32 cellular contexts compared by ENCODE assay signal in the genomic region with DNA sequence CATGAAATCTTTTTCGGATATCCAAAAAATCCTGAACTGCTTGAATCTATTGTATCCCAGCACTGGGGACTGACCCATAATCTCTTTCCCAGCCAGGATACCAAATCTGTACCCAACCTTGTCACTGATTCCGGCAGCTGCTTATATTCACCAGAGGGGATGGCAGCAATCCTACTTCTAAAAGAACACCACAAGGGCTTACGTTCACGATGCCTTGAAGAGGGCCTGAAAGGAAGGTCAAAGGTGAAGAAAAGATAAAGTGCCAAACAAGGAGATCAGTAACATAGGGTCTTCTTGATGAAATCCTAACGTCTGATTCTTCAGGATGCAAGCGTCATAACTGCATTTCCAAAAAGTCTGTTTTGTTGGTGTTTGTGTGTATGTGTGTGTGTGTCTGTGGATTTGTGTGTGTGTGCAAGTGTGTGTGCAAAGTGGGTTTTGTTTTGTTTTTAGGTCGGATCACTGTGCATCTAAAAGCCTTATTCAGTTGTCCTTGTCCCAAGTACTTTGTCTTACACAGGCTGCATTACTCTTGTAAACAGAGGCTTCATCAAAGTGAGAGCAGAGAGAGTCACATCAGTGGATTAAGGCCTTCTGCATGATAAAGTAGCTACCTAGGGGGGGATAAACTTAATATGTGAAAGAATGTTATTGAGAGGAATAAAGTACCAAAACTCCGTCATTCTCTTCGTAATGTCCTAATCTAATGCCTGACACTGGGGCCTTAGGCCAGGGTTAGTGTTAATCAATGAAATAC.
"Had no signal": no experiment of that assay in that cellular context is flagged by ENCODE, and none has a peak within 500 bp of the region (broad histone marks: within the 10 kb centered on the region; RNA-seq: fewer than 3 reads in every experiment).

No MANE protein-coding gene starts in this region.

- H3K9me2 ChIP-seq: SK-N-SH had no signal

- H3K4me3 ChIP-seq: adrenal gland, body of pancreas, breast epithelium, SJSA1 had no signal

- H3K4me2 ChIP-seq: SK-N-SH had no signal

- H3K9me3 Mint-ChIP-seq: activated CD4-positive, alpha-beta T cell treated with anti-CD3 and anti-CD28 coated beads, Interleukin-2, amount 10 ng/mL, durations not matched to agents 7 days and 5 days; activated naive CD4-positive, alpha-beta T cell treated with anti-CD3 and anti-CD28 coated beads for 36 hours; activated naive CD4-positive, alpha-beta T cell treated with anti-CD3 and anti-CD28 coated beads, Interleukin-2, amount 50 U/mL, for 72 hours; activated T-cell treated with anti-CD3 and anti-CD28 coated beads, Interleukin-2, amount 50 U/mL, for 4 hours; activated T-helper 1 cell treated with anti-CD3 and anti-CD28 coated beads, Interleukin-12 subunit alpha, Interleukin-12 subunit beta, Interleukin-2, Interleukin-4 antibody, amounts not matched to agents 30 ng/mL and 10 ng/mL and 1 ng/mL, durations not matched to agents 14 hours and 24 hours and 36 hours; T-helper 1 cell treated with Interleukin-12 subunit alpha and Interleukin-12 subunit beta and Interleukin-4 antibody, amounts not matched to agents 30 μg/mL and 1 μg/mL, for 36 hours; T-helper 2 cell treated with Interferon-gamma antibody and Interleukin-4, amounts not matched to agents 5 μg/mL and 100 μg/mL, for 36 hours had no signal

- H3K27ac ChIP-seq: adrenal gland, body of pancreas, breast epithelium, SJSA1 had no signal

- ATAC-seq: activated CD4-positive, alpha-beta T cell treated with anti-CD3 and anti-CD28 coated beads for 36 hours; activated CD4-positive, CD25-positive, alpha-beta regulatory T cell treated with anti-CD3 and anti-CD28 coated beads, Interleukin-2, amount 50 U/mL, for 24 hours; activated CD8-positive, alpha-beta T cell treated with anti-CD3 and anti-CD28 coated beads, Interleukin-2, amount 10 ng/mL, durations not matched to agents 7 days and 5 days; activated naive CD4-positive, alpha-beta T cell treated with anti-CD3 and anti-CD28 coated beads, Interleukin-2, amount 50 U/mL, for 72 hours; activated T-cell treated with anti-CD3 and anti-CD28 coated beads, Interleukin-2, amount 50 U/mL, for 4 hours; body of pancreas; Panc1 had no signal

- H3K4me1 Mint-ChIP-seq: activated CD4-positive, alpha-beta T cell treated with anti-CD3 and anti-CD28 coated beads for 36 hours; activated CD4-positive, alpha-beta T cell treated with anti-CD3 and anti-CD28 coated beads, Interleukin-2, amount 10 ng/mL, durations not matched to agents 7 days and 5 days had no signal

- H3K27me3 ChIP-seq: adrenal gland, body of pancreas, breast epithelium, SJSA1 had no signal

- H3K27ac Mint-ChIP-seq: activated CD4-positive, alpha-beta T cell treated with anti-CD3 and anti-CD28 coated beads for 36 hours; activated CD4-positive, alpha-beta T cell treated with anti-CD3 and anti-CD28 coated beads, Interleukin-2, amount 10 ng/mL, durations not matched to agents 7 days and 5 days; activated CD8-positive, alpha-beta T cell treated with anti-CD3 and anti-CD28 coated beads, Interleukin-2, amount 10 ng/mL, durations not matched to agents 7 days and 5 days; activated naive CD4-positive, alpha-beta T cell treated with anti-CD3 and anti-CD28 coated beads for 36 hours; activated naive CD4-positive, alpha-beta T cell treated with anti-CD3 and anti-CD28 coated beads, Interleukin-2, amount 50 U/mL, for 72 hours; activated T-helper 1 cell treated with anti-CD3 and anti-CD28 coated beads, Interleukin-12 subunit alpha, Interleukin-12 subunit beta, Interleukin-2, Interleukin-4 antibody, amounts not matched to agents 30 ng/mL and 10 ng/mL and 1 ng/mL, durations not matched to agents 14 hours and 24 hours and 36 hours; T-helper 1 cell treated with Interleukin-12 subunit alpha and Interleukin-12 subunit beta and Interleukin-4 antibody, amounts not matched to agents 30 μg/mL and 1 μg/mL, for 36 hours; T-helper 2 cell treated with Interferon-gamma antibody and Interleukin-4, amounts not matched to agents 5 μg/mL and 100 μg/mL, for 36 hours had no signal

- DNase-seq: activated CD4-positive, alpha-beta T cell treated with anti-CD3 and anti-CD28 coated beads for 36 hours; activated CD4-positive, alpha-beta T cell treated with anti-CD3 and anti-CD28 coated beads, Interleukin-2, amount 10 ng/mL, durations not matched to agents 7 days and 5 days; activated CD4-positive, alpha-beta T cell treated with anti-CD3 and anti-CD28 coated beads, Interleukin-2, amount 50 U/mL, for 48 hours; activated CD8-positive, alpha-beta T cell treated with anti-CD3 and anti-CD28 coated beads, Interleukin-2, amount 10 ng/mL, durations not matched to agents 7 days and 5 days; activated gamma-delta T cell treated with Interleukin-2 at 50 U/mL for 16 hours; activated naive CD4-positive, alpha-beta T cell treated with anti-CD3 and anti-CD28 coated beads for 36 hours; activated T-cell treated with anti-CD3 and anti-CD28 coated beads, Interleukin-2, amount 50 U/mL, for 4 hours; adrenal gland; body of pancreas; caudate nucleus; Karpas-422; NCI-H1105; NCI-H1417 treated with DMSO at 0.1 percent for 48 hours; NCI-H187 treated with DMSO at 0.1 percent for 48 hours; NCI-H2081; NCI-H2171 treated with DMSO at 0.1 percent for 48 hours; NCI-H2227 treated with DMSO at 0.1 percent for 48 hours; NCI-H446; NCI-H510A treated with DMSO at 0.1 percent for 48 hours; NCI-H526 treated with DMSO at 0.1 percent for 48 hours; NCI-H774; RPMI8226; SHP77 treated with DMSO at 0.1 percent for 48 hours; SK-N-SH had no signal

- H3K4me1 ChIP-seq: adrenal gland, body of pancreas, breast epithelium, SJSA1 had no signal

- H3K4me3 Mint-ChIP-seq: activated CD4-positive, alpha-beta T cell treated with anti-CD3 and anti-CD28 coated beads for 36 hours; activated CD4-positive, alpha-beta T cell treated with anti-CD3 and anti-CD28 coated beads, Interleukin-2, amount 10 ng/mL, durations not matched to agents 7 days and 5 days; activated CD8-positive, alpha-beta T cell treated with anti-CD3 and anti-CD28 coated beads, Interleukin-2, amount 10 ng/mL, durations not matched to agents 7 days and 5 days; activated naive CD4-positive, alpha-beta T cell treated with anti-CD3 and anti-CD28 coated beads for 36 hours; activated T-cell treated with anti-CD3 and anti-CD28 coated beads, Interleukin-2, amount 50 U/mL, for 4 hours; activated T-helper 1 cell treated with anti-CD3 and anti-CD28 coated beads, Interleukin-12 subunit alpha, Interleukin-12 subunit beta, Interleukin-2, Interleukin-4 antibody, amounts not matched to agents 30 ng/mL and 10 ng/mL and 1 ng/mL, durations not matched to agents 14 hours and 24 hours and 36 hours; T-helper 1 cell treated with Interleukin-12 subunit alpha and Interleukin-12 subunit beta and Interleukin-4 antibody, amounts not matched to agents 30 μg/mL and 1 μg/mL, for 36 hours; T-helper 2 cell treated with Interferon-gamma antibody and Interleukin-4, amounts not matched to agents 5 μg/mL and 100 μg/mL, for 36 hours had no signal

- H3K36me3 ChIP-seq: adrenal gland, breast epithelium, SJSA1 had no signal

- H3K36me3 Mint-ChIP-seq: activated naive CD4-positive, alpha-beta T cell treated with anti-CD3 and anti-CD28 coated beads, Interleukin-2, amount 50 U/mL, for 72 hours had no signal
